In genomic region chr6:51536728-51537127, GRCh38 we compare ENCODE assay signal across 33 cellular contexts.
"Had no signal": no experiment of that assay in that cellular context is flagged by ENCODE, and none has a peak within 500 bp of the region (broad histone marks: within the 10 kb centered on the region; RNA-seq: fewer than 3 reads in every experiment).

No MANE protein-coding gene starts in this region.

- H3K4me1 ChIP-seq: adrenal gland, ascending aorta, body of pancreas, breast epithelium had no signal

- H3K27me3 ChIP-seq: adrenal gland, ascending aorta, body of pancreas, brain microvascular endothelial cell, breast epithelium, cardiac muscle cell had no signal

- H3K36me3 ChIP-seq: adrenal gland, ascending aorta, brain microvascular endothelial cell, breast epithelium, cardiac muscle cell had no signal

- FAIRE-seq: astrocyte, bronchial epithelial cell had no signal

- H3K4me3 ChIP-seq: adrenal gland, ascending aorta, body of pancreas, breast epithelium, cardiac muscle cell had no signal

- DNase-seq: activated effector memory CD4-positive, alpha-beta T cell treated with anti-CD3 and anti-CD28 coated beads, Interleukin-2, amount 50 U/mL, for 16 hours; activated effector memory CD4-positive, alpha-beta T cell treated with Interleukin-2 at 50 U/mL for 16 hours; activated gamma-delta T cell; activated gamma-delta T cell treated with Interleukin-2 at 50 U/mL for 16 hours; activated naive CD4-positive, alpha-beta T cell; activated naive CD4-positive, alpha-beta T cell treated with anti-CD3 and anti-CD28 coated beads for 36 hours; activated naive CD4-positive, alpha-beta T cell treated with anti-CD3 and anti-CD28 coated beads, Interleukin-2, amount 10 ng/mL, durations not matched to agents 7 days and 5 days; activated naive CD4-positive, alpha-beta T cell treated with anti-CD3 and anti-CD28 coated beads, Interleukin-2, amount 50 U/mL, for 16 hours; activated naive CD4-positive, alpha-beta T cell treated with Interleukin-2 at 50 U/mL for 16 hours; activated naive CD8-positive, alpha-beta T cell treated with anti-CD3 and anti-CD28 coated beads for 36 hours; activated naive CD8-positive, alpha-beta T cell treated with anti-CD3 and anti-CD28 coated beads, Interleukin-2, amount 10 ng/mL, durations not matched to agents 7 days and 5 days; activated naive CD8-positive, alpha-beta T cell treated with anti-CD3 and anti-CD28 coated beads, Interleukin-2, amount 50 U/mL, for 24 hours; activated T-cell treated with anti-CD3 and anti-CD28 coated beads, Interleukin-2, amount 50 U/mL, for 24 hours; activated T-cell treated with anti-CD3 and anti-CD28 coated beads, Interleukin-2, amount 50 U/mL, for 4 hours; activated T-cell treated with anti-CD3 and anti-CD28 coated beads, Interleukin-2, amount 50 U/mL, for 48 hours; activated T-cell treated with anti-CD3 and anti-CD28 coated beads, Interleukin-2, amount 50 U/mL, for 72 hours; adrenal gland; amniotic stem cell; amygdala; anterior cingulate cortex; aorta; body of pancreas; brain microvascular endothelial cell; caudate nucleus; central memory CD4-positive, alpha-beta T cell; cerebellar nuclear complex had no signal

- H3K27ac ChIP-seq: adrenal gland, ascending aorta, body of pancreas, brain microvascular endothelial cell, breast epithelium, cardiac muscle cell had no signal

- H3K9me3 ChIP-seq: adrenal gland, ascending aorta, body of pancreas, breast epithelium had no signal

- ATAC-seq: activated naive CD4-positive, alpha-beta T cell treated with anti-CD3 and anti-CD28 coated beads, Interleukin-2, amount 50 U/mL, for 72 hours; activated naive CD8-positive, alpha-beta T cell treated with anti-CD3 and anti-CD28 coated beads, Interleukin-2, amount 50 U/mL, for 24 hours; activated T-cell treated with anti-CD3 and anti-CD28 coated beads, Interleukin-2, amount 50 U/mL, for 4 hours; activated T-cell treated with anti-CD3 and anti-CD28 coated beads, Interleukin-2, amount 50 U/mL, for 72 hours; activated T-helper 17 cell treated with anti-CD3 and anti-CD28 coated beads, Interleukin-2, amount 50 U/mL, for 72 hours; body of pancreas had no signal
